19 cellular contexts compared by ENCODE assay signal in the genomic region with DNA sequence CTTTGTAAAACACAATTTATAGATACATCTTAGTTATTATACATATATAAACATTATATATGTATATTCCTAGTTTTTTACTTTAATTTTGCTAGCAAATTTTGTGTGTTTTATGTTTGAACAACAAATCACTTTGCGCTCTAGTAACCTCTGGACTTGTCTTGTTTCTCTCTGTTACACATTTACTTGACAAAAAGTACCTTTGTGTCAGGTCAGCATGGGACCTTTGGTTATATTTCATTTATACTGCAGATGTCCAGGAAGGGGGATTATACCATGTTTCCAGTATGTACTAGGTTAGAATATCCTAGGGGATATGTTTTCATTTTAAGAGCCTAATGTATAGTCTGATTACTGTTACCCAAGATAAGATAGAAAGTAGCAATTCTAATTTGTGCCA. TPM values are rescaled to one million over a fixed set of nuclear protein-coding genes. Genes with fewer than 3 reads are reported as not detected.
DNase-seq lines count a peak whose midpoint lies in the region; ATAC-seq, FAIRE-seq and TF ChIP-seq lines count a peak whose summit lies in the region.
"Had no signal": no experiment of that assay in that cellular context is flagged by ENCODE, and none has a peak within 500 bp of the region (broad histone marks: within the 10 kb centered on the region; RNA-seq: fewer than 3 reads in every experiment).

No MANE protein-coding gene starts in this region.

- DNase-seq in GM12878 (ENCODE audit: low read depth, low spot score) (no peak), kidney (no peak), smooth muscle cell (lab: John Stamatoyannopoulos, UW; ENCODE audit: unreplicated experiment) (no peak), retina (no peak), UCSD-AML1 (lab: John Stamatoyannopoulos, UW; ENCODE audit: unreplicated experiment) (no peak)
- DNase-seq: ACHN; BE2C; C1 segment of cervical spinal cord; Caco-2; CD4-positive, CD25-positive, alpha-beta regulatory T cell; GM23248 had no signal

- ATAC-seq in GM12878 (peak; percentile 71), HG02938 (IDR thresholded peaks at IDR 0.05; ENCODE audit: unreplicated experiment) (no peak)

- H3K27me3 ChIP-seq in GM12878 (replicated peaks in 1 of 2; ENCODE audit: control insufficient read depth in 2 of 2, insufficient read depth in 2 of 2, low read length in 1 of 2) (no peaks in the 10 kb centered on the region), liver (ENCODE audit: control insufficient read depth in 4 of 4, insufficient read depth in 4 of 4, low read length in 3 of 4) (no peaks in the 10 kb centered on the region), smooth muscle cell (ENCODE audit: low read depth) (peaks cover 5% of the 10 kb centered on the region)

- WGBS in GM12878 (ENCODE audit: insufficient coverage, insufficient replicate concordance, low lambda C conversion rate, missing lambda C conversion rate): 59% methylated on average over 1 of the region's 1 CpG
- WGBS in liver: 35% methylated on average over 1 of the region's 1 CpG
- WGBS in smooth muscle cell (ENCODE audit: low lambda C conversion rate): 100% methylated on average over 1 of the region's 1 CpG

- no TSS peak for BruUV-seq in GM12878 (replicated peaks; lab: Mats Ljungman, UMichigan)

- POLR2A ChIA-PET in GM12878 (lab: Charles Lee): no interaction called here

- no peak overlapping the region for H3K4me2 ChIP-seq in GM12878 (ENCODE audit: control insufficient read depth, insufficient read depth)
- no peak overlapping the region for H3K4me2 ChIP-seq in smooth muscle cell

- CTCF ChIA-PET in GM12878 (lab: Yijun Ruan, JAX): interaction anchor here (1.0 kb wide), 1 partner anchor 32 kb away, joined by 3 read pairs; no protein-coding TSS in a partner anchor

- no peaks in the 10 kb centered on the region for H3K79me2 ChIP-seq in GM12878 (ENCODE audit: control insufficient read depth, insufficient read depth, low read length)
- H3K79me2 ChIP-seq in smooth muscle cell (ENCODE audit: low read depth): no peaks in the 10 kb centered on the region

- TF ChIP-seq RAD21 in GM12878 (IDR thresholded peaks at IDR 0.05; ENCODE audit: insufficient read depth, low read depth, low read length) (no peak), liver (IDR thresholded peaks at IDR 0.05) (peak in 1 of 2 donors; percentile 28)

- no peak overlapping the region for H3K27ac ChIP-seq in GM12878 (ENCODE audit: control insufficient read depth, insufficient read depth)
- peak overlapping the region; percentile 44 to 59 for H3K27ac ChIP-seq in kidney (ENCODE audit: low read depth in 2 of 2, low read length in 2 of 2)
- H3K27ac ChIP-seq in liver (ENCODE audit: low read depth in 1 of 2, low read length in 2 of 2): peak overlapping the region; percentile 58 to 79
- H3K27ac ChIP-seq in smooth muscle cell (ENCODE audit: low read depth): no peak overlapping the region
- H3K27ac ChIP-seq: GM23248 had no signal

- H2AFZ ChIP-seq in GM12878 (ENCODE audit: control insufficient read depth, low read depth, low read length): no peak overlapping the region
- peak overlapping the region; percentile 15 for H2AFZ ChIP-seq in smooth muscle cell (ENCODE audit: low read depth)
- H2AFZ ChIP-seq: GM23248 had no signal

- no peak for TF ChIP-seq CTCF in GM12878 (IDR thresholded peaks at IDR 0.05 in 2 of 3, conservative IDR thresholded peaks at IDR 0.05 in 1 of 3; ENCODE audit: control insufficient read depth in 2 of 3, extremely low read depth in 1 of 3, insufficient read depth in 1 of 3, low read depth in 3 of 3, low read length in 3 of 3)
- no peak for TF ChIP-seq CTCF in kidney (IDR thresholded peaks at IDR 0.05; ENCODE audit: borderline replicate concordance, extremely low read depth, insufficient read depth)
- no peak for TF ChIP-seq CTCF in liver (IDR thresholded peaks at IDR 0.05; ENCODE audit: low read depth, low read length, missing input control)
- no peak for TF ChIP-seq CTCF in smooth muscle cell (IDR thresholded peaks at IDR 0.05; ENCODE audit: borderline replicate concordance, insufficient read depth, poor library complexity, severe bottlenecking)

- in situ Hi-C loops in GM12878 (cut with MboI): no loop called here

- TF ChIP-seq EP300 in GM12878 (IDR thresholded peaks at IDR 0.05; ENCODE audit: borderline replicate concordance in 1 of 2, control insufficient read depth in 1 of 2, low read depth in 2 of 2, low read length in 2 of 2): no peak

- peaks cover 4% of the 10 kb centered on the region for H3F3A ChIP-seq in smooth muscle cell (ENCODE audit: low read depth)

- H4K20me1 ChIP-seq in GM12878 (ENCODE audit: control insufficient read depth, insufficient read depth): no peaks in the 10 kb centered on the region
- no peaks in the 10 kb centered on the region for H4K20me1 ChIP-seq in smooth muscle cell (ENCODE audit: low read depth)

- intact Hi-C loops in GM12878 (cut with micrococcal nuclease; ENCODE audit: unreplicated experiment) (no loop called here), kidney (cut with DNase I) (no loop called here)

- H3K4me1 ChIP-seq in GM12878 (ENCODE audit: control insufficient read depth, insufficient read depth, low read length) (no peaks in the 10 kb centered on the region), kidney (ENCODE audit: control insufficient read depth in 1 of 2, insufficient read depth in 1 of 2, low read depth in 1 of 2, low read length in 2 of 2) (peaks cover 3 to 18% of the 10 kb centered on the region in 2 donors), liver (ENCODE audit: control insufficient read depth in 4 of 4, insufficient read depth in 4 of 4, low read length in 3 of 4) (peaks cover 4 to 30% (median 25%) of the 10 kb centered on the region in 4 donors), smooth muscle cell (ENCODE audit: low read depth) (no peaks in the 10 kb centered on the region)
- H3K4me1 ChIP-seq: BE2C, Caco-2, HAP-1 had no signal

- H3K4me3 ChIP-seq in GM12878: no peak overlapping the region
- H3K4me3 ChIP-seq in kidney (ENCODE audit: low read length in 2 of 2): no peak overlapping the region
- no peak overlapping the region for H3K4me3 ChIP-seq in liver (ENCODE audit: low read depth in 1 of 3, low read length in 3 of 3)
- no peak overlapping the region for H3K4me3 ChIP-seq in smooth muscle cell
- H3K4me3 ChIP-seq: GM23248, HAP-1 had no signal

- TF ChIP-seq POLR2A in GM12878 (IDR thresholded peaks at IDR 0.05; ENCODE audit: low read depth, low read length): no peak

- FAIRE-seq in GM12878 (lab: Jason Lieb, UNC): no peak
- peak; percentile 38 for FAIRE-seq in kidney (lab: Jason Lieb, UNC)
- FAIRE-seq: A204.1, D721Med, G401.6, GM12892, GM18507 had no signal

- RAD21 ChIA-PET in GM12878 (lab: Charles Lee; ENCODE audit: unreplicated experiment): no interaction called here

- H3K36me3 ChIP-seq in GM12878 (ENCODE audit: control insufficient read depth in 2 of 2, insufficient read depth in 2 of 2, low read length in 1 of 2) (no peaks in the 10 kb centered on the region), kidney (ENCODE audit: control insufficient read depth in 1 of 2, insufficient read depth in 2 of 2, low read length in 2 of 2) (no peaks in the 10 kb centered on the region), liver (ENCODE audit: control insufficient read depth in 4 of 4, insufficient read depth in 3 of 4, low read depth in 1 of 4, low read length in 3 of 4) (no peaks in the 10 kb centered on the region), smooth muscle cell (ENCODE audit: low read depth) (no peaks in the 10 kb centered on the region)
- H3K36me3 ChIP-seq: BE2C, HAP-1 had no signal

- H3K9me3 ChIP-seq in GM12878 (replicated peaks; ENCODE audit: control insufficient read depth, insufficient read depth, low read length): no peaks in the 10 kb centered on the region
- no peaks in the 10 kb centered on the region for H3K9me3 ChIP-seq in kidney (ENCODE audit: control insufficient read depth in 1 of 2, low read length in 2 of 2)
- no peaks in the 10 kb centered on the region for H3K9me3 ChIP-seq in liver (ENCODE audit: control insufficient read depth in 4 of 4, low read length in 3 of 4)
- no peaks in the 10 kb centered on the region for H3K9me3 ChIP-seq in smooth muscle cell (replicated peaks; ENCODE audit: low read depth)
- H3K9me3 ChIP-seq: BE2C, Caco-2, HAP-1 had no signal

- H3K9ac ChIP-seq in GM12878 (ENCODE audit: control insufficient read depth, insufficient read depth, low read length): no peak overlapping the region
- H3K9ac ChIP-seq in kidney (ENCODE audit: low read length in 2 of 2): no peak overlapping the region
- peak overlapping the region in 1 of 2 donors; percentile 33 for H3K9ac ChIP-seq in liver (ENCODE audit: low read depth in 1 of 2, low read length in 2 of 2)
- no peak overlapping the region for H3K9ac ChIP-seq in smooth muscle cell (ENCODE audit: low read depth)
- H3K9ac ChIP-seq: GM23248 had no signal

- SMC1A ChIA-PET in GM12878 (lab: Charles Lee; ENCODE audit: uncharacterized antibody, unreplicated experiment): no interaction called here

TF ChIP-seq in liver, 16 proteins besides CTCF, POLR2A, EP300 and RAD21 (continues in another document):
- peak; percentile 58 for TF ChIP-seq SP1 (IDR thresholded peaks at IDR 0.05)

RNA-seq across cellular contexts. Expression of a gene that starts 28.5 kb away (rescaled TPM):
- 309 and 344 TPM in 2 replicates for total RNA-seq in GM12878 (2013; cell fraction: nucleolus; rRNA removed)
- total RNA-seq in GM12878 (2014; rRNA removed) (156 and 169 TPM in 2 replicates), GM12878 (2014; rRNA removed; fragmentation: Illumina TruSeq; extraction: Trizol) (187 and 191 TPM in 2 replicates), GM12878 (2021) (187 and 196 TPM in 2 replicates), kidney (42.0 TPM), liver (10 to 100 TPM; 61.2 to 77.8 TPM), smooth muscle cell (79.2 and 97.2 TPM in 2 replicates)
- 55.1 TPM for polyA plus RNA-seq in GM12878 (2011; ENCODE audit: low read depth)
- polyA plus RNA-seq in GM12878 (2011; rRNA removed) (215 and 245 TPM in 2 replicates), GM12878 (2014; fragmentation: Illumina TruSeq; extraction: Trizol) (241 and 312 TPM in 2 replicates), GM12878 (2014; fragmentation: Nextera tagmentation; extraction: Ambion mirVana) (100 to 1,000 TPM; 187 to 195 TPM), GM12878 (2014; rRNA removed) (162 and 163 TPM in 2 replicates), GM12878 (2016; fragmentation: Nextera tagmentation; extraction: Ambion mirVana) (100 to 1,000 TPM; 226 to 229 TPM), kidney (ENCODE audit: insufficient read depth, low read depth, low replicate concordance) (20.5 TPM), liver (10 to 100 TPM; 22.1 to 54.4 TPM), smooth muscle cell (58.8 and 71.9 TPM in 2 replicates)
- polyA plus RNA-seq in GM12878 (2011; cell fraction: cytosol; rRNA removed): 120 and 132 TPM in 2 replicates
- 189 and 251 TPM in 2 replicates for polyA plus RNA-seq in GM12878 (2011; cell fraction: nucleus; rRNA removed)
- polyA plus RNA-seq in GM12878 (2012): 82.4 and 87.4 TPM in 2 replicates
- polyA minus RNA-seq in GM12878 (2011; rRNA and poly(A)+ RNA removed): 305 and 322 TPM in 2 replicates
- 104 and 118 TPM in 2 replicates for polyA minus RNA-seq in GM12878 (2011; cell fraction: cytosol; rRNA and poly(A)+ RNA removed)
- 126 and 135 TPM in 2 replicates for polyA minus RNA-seq in GM12878 (2011; cell fraction: nucleus; rRNA and poly(A)+ RNA removed)

Comparison
In these comparisons a context has a peak if more than half of its experiments do, and no peak if none do; other contexts are left out.
1. H3K27ac ChIP-seq: peak in kidney (2 of 2) and liver (2 of 2); none in GM12878 (single experiment) and smooth muscle cell (single experiment).